14 cellular contexts compared by ENCODE assay signal in genomic region chr10:88938938-88939337, GRCh38. TPM values are rescaled to one million over a fixed set of nuclear protein-coding genes. Genes with fewer than 3 reads are reported as not detected.
DNase-seq lines count a peak whose midpoint lies in the region; ATAC-seq and TF ChIP-seq lines count a peak whose summit lies in the region.
"Had no signal": no experiment of that assay in that cellular context is flagged by ENCODE, and none has a peak within 500 bp of the region (broad histone marks: within the 10 kb centered on the region; RNA-seq: fewer than 3 reads in every experiment).

No MANE protein-coding gene starts in this region.

- H3K36me3 ChIP-seq in muscle layer of colon (ENCODE audit: insufficient read depth, low read length) (peaks cover 96% of the 10 kb centered on the region), stomach smooth muscle (ENCODE audit: control insufficient read depth in 2 of 2, insufficient read depth in 2 of 2, low read length in 2 of 2) (peaks cover 88 to 96% of the 10 kb centered on the region in 2 donors), uterus (no peaks in the 10 kb centered on the region)

- H3K27me3 Mint-ChIP-seq in chondrocyte (ENCODE audit: low read depth), result no peaks in the 10 kb centered on the region
- H3K27me3 Mint-ChIP-seq: CD4-positive, alpha-beta T cell had no signal

- H3K27me3 ChIP-seq in muscle layer of colon (ENCODE audit: control insufficient read depth in 1 of 2, insufficient read depth in 2 of 2, low read length in 2 of 2) (no peaks in the 10 kb centered on the region), stomach smooth muscle (ENCODE audit: control insufficient read depth in 1 of 2, insufficient read depth in 2 of 2, low read length in 2 of 2) (no peaks in the 10 kb centered on the region), uterus (no peaks in the 10 kb centered on the region)

- intact Hi-C loops in uterus (cut with DNase I; ENCODE audit: low total_unique reads), result loop anchor here (5.0 kb wide), 1 partner anchor 48 kb away; no protein-coding TSS in a partner anchor

- H3K4me3 Mint-ChIP-seq in chondrocyte (ENCODE audit: unreplicated experiment), result no peak overlapping the region
- H3K4me3 Mint-ChIP-seq: CD4-positive, alpha-beta T cell; GM23338 had no signal

- peak overlapping the region; percentile 35 for H3K27ac ChIP-seq in muscle layer of colon (ENCODE audit: low read depth, low read length)
- H3K27ac ChIP-seq in stomach smooth muscle (ENCODE audit: low read length), result peak overlapping the region; percentile 79
- peak overlapping the region; percentile 73 to 82 for H3K27ac ChIP-seq in uterus
- H3K27ac ChIP-seq: C4-2B had no signal

- H3K9ac ChIP-seq in muscle layer of colon (ENCODE audit: low read length), result no peak overlapping the region
- peak overlapping the region in 1 of 2 donors; percentile 55 for H3K9ac ChIP-seq in stomach smooth muscle (ENCODE audit: low read length in 2 of 2)

- TF ChIP-seq CTCF in chondrocyte (IDR thresholded peaks at IDR 0.05), result no peak
- TF ChIP-seq CTCF in uterus (IDR thresholded peaks at IDR 0.05), result no peak

- TF ChIP-seq POLR2A in uterus (IDR thresholded peaks at IDR 0.05), result no peak

- peak overlapping the region; percentile 53 for H3K27ac Mint-ChIP-seq in chondrocyte (ENCODE audit: unreplicated experiment)
- H3K27ac Mint-ChIP-seq: CD4-positive, alpha-beta T cell; GM23338 had no signal

- H3K9me3 Mint-ChIP-seq in chondrocyte (ENCODE audit: low read depth), result no peaks in the 10 kb centered on the region
- H3K9me3 Mint-ChIP-seq: CD4-positive, alpha-beta T cell; GM23338 had no signal

- DNase-seq in chondrocyte (ENCODE audit: low spot score) (no peak), uterus (no peak), GF-D8 (lab: John Stamatoyannopoulos, UW) (no peak), HUDEP-2 (lab: John Stamatoyannopoulos, UW; ENCODE audit: unreplicated experiment in 76 of 76) (no peak)
- no peak for DNase-seq in activated CD4-positive, alpha-beta T cell treated with anti-CD3 and anti-CD28 coated beads for 1 hour
- DNase-seq: AML-193; Caco-2; CD4-positive, alpha-beta T cell; HCEC 1CT had no signal

- peaks cover 69% of the 10 kb centered on the region for H3K36me3 Mint-ChIP-seq in chondrocyte (ENCODE audit: low read depth)

- H3K4me3 ChIP-seq in muscle layer of colon (ENCODE audit: low read depth in 1 of 2, low read length in 2 of 2), result no peak overlapping the region
- H3K4me3 ChIP-seq in stomach smooth muscle (ENCODE audit: low read length in 2 of 2), result peak overlapping the region in 1 of 2 donors; percentile 15
- H3K4me3 ChIP-seq in uterus, result no peak overlapping the region
- H3K4me3 ChIP-seq: GM23338 had no signal

- peaks cover 62% of the 10 kb centered on the region for H3K4me1 Mint-ChIP-seq in chondrocyte (ENCODE audit: low read depth)

- H3K4me1 ChIP-seq in muscle layer of colon (ENCODE audit: insufficient read depth, low read length) (peaks cover 52% of the 10 kb centered on the region), stomach smooth muscle (ENCODE audit: control insufficient read depth, insufficient read depth, low read length) (peaks cover 48% of the 10 kb centered on the region), uterus (peaks cover 3 to 6% of the 10 kb centered on the region in 2 donors)
- H3K4me1 ChIP-seq: Caco-2 had no signal

- H3K9me3 ChIP-seq in muscle layer of colon (ENCODE audit: low read length) (no peaks in the 10 kb centered on the region), stomach smooth muscle (ENCODE audit: control insufficient read depth in 2 of 2, low read length in 2 of 2) (no peaks in the 10 kb centered on the region), uterus (no peaks in the 10 kb centered on the region)
- H3K9me3 ChIP-seq: Caco-2 had no signal

- ATAC-seq in HG03442 (IDR thresholded peaks at IDR 0.05; ENCODE audit: unreplicated experiment), result no peak
- ATAC-seq: GM23338 had no signal

RNA-seq across cellular contexts. Expression of gene ACTA2, which starts 13.6 kb away (rescaled TPM):
- total RNA-seq in chondrocyte (846 to 4,145 TPM (median 3,929 TPM) in 3 replicates), uterus (1,000 to 10,000 TPM; 2,685 to 5,347 (median 3,837) TPM)
- total RNA-seq: Caco-2 had no signal

RNA-seq across cellular contexts. Expression of gene FAS, which starts 51.7 kb away (rescaled TPM):
- 11.2 to 11.6 TPM (median 11.5 TPM) in 3 replicates for total RNA-seq in chondrocyte
- total RNA-seq in uterus, result 100 to 1,000 TPM in 1 of 4 donors, 10 to 100 TPM in 3; 14.4 to 133 (median 48.7) TPM
- total RNA-seq: Caco-2 had no signal

RNA-seq across cellular contexts. Expression of gene STAMBPL1, which starts 58.9 kb away (rescaled TPM):
- total RNA-seq in chondrocyte, result 1.6 to 2.7 TPM (median 2.1 TPM) in 3 replicates
- total RNA-seq in uterus, result 10 to 100 TPM in 1 of 4 donors, 1 to 10 TPM in 3; 3.8 to 23.6 (median 6.5) TPM
